8 cellular contexts compared by ENCODE assay signal in the genomic region with DNA sequence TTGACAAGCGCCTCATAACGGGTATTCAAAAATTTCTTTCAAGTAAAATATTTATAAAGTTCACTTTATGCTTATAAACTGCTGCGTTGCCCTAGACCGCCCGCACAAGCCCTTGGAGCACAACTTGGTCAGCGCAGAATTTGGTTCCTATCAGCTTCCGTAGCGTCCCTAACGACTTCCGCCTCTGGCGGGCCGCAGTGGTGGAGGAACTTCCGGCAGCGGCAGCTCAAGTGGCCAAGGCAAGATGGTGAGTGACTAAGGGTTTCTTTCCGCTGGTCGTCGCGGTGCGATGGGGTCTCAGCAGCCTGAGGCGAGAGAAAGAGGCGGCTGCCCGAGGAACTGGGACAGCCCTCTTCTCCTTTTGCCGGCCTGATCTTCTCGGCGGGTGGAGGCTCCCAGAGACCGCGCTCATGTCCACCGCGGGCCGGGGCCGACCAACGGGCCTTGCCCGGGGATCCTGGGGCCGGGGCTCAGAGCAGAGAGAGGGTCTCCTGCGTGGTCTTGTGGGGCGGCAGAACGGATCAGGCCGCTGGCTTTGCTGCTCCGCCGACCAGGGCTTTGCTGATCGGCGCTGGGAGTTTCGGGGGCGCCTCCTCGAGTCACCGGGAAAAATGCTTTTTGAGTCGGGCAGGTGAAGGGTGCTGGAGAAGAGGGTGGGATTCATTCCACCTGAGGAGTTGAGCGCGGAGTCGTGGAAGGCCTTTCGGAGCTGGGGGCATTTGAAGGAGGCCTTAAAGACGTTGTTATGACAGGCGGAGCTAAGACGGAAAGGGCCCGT. TPM values are rescaled to one million over a fixed set of nuclear protein-coding genes. Genes with fewer than 3 reads are reported as not detected.
DNase-seq lines count a peak whose midpoint lies in the region; ATAC-seq and TF ChIP-seq lines count a peak whose summit lies in the region.

A gene (plus strand): TSS at position 200 of the 778 bp plus-strand sequence. CDS start 45 bp downstream, at position 245.

- peak within 1 kb of the TSS; percentile 82 for H3K27ac ChIP-seq in HUES64 (ENCODE audit: low read depth, low read length)
- H3K27ac ChIP-seq in OCI-LY1 (ENCODE audit: low read depth, low read length, poor library complexity, severe bottlenecking) = peak within 1 kb of the TSS; percentile 73

- no peaks in the 10 kb centered on the region for H3F3A ChIP-seq in OCI-LY1 (ENCODE audit: insufficient read depth, low read length)

- H3K4me1 Mint-ChIP-seq in Calu3 (ENCODE audit: low read depth, unreplicated experiment) = peaks cover 10% of the 10 kb centered on the region

- H3K27me3 ChIP-seq in HUES64 (ENCODE audit: insufficient read depth, low read length) (peaks cover 25% of the 10 kb centered on the region), OCI-LY1 (ENCODE audit: insufficient read depth, low read length) (no peaks in the 10 kb centered on the region)

- peaks cover 36% of the 10 kb centered on the region for H3K36me3 Mint-ChIP-seq in Calu3 (ENCODE audit: insufficient read depth, unreplicated experiment)

- no peaks in the 10 kb centered on the region for H3K9me2 ChIP-seq in OCI-LY1 (ENCODE audit: low read depth, low read length)

- peaks cover 33% of the 10 kb centered on the region for H3K36me3 ChIP-seq in HUES64 (ENCODE audit: insufficient read depth, low read length)
- H3K36me3 ChIP-seq in OCI-LY1 (ENCODE audit: insufficient read depth, low read length) = peaks cover 38% of the 10 kb centered on the region

- no peaks in the 10 kb centered on the region for H4K20me1 ChIP-seq in OCI-LY1 (ENCODE audit: insufficient read depth, low read length)

- H3K27me3 Mint-ChIP-seq in Calu3 (ENCODE audit: unreplicated experiment) = no peaks in the 10 kb centered on the region

- peaks cover 27% of the 10 kb centered on the region for H3K79me2 ChIP-seq in OCI-LY1 (ENCODE audit: insufficient read depth, low read length)

- peak within 1 kb of the TSS; percentile 100 for H3K4me3 Mint-ChIP-seq in Calu3 (ENCODE audit: low read depth, unreplicated experiment)

- WGBS in HUES64 = under 1% methylated on average over 51 of the region's 55 CpGs

- H3K4me3 ChIP-seq in HUES64 (ENCODE audit: low read length) = peak within 1 kb of the TSS; percentile 86
- H3K4me3 ChIP-seq in OCI-LY1 (ENCODE audit: low read depth, low read length, poor library complexity, severe bottlenecking) = peak within 1 kb of the TSS; percentile 99

- H3K9me3 Mint-ChIP-seq in Calu3 (ENCODE audit: low read depth, unreplicated experiment) = no peaks in the 10 kb centered on the region

- peak within 1 kb of the TSS; percentile 100 for H3K4me2 ChIP-seq in OCI-LY1 (ENCODE audit: low read length)

- ATAC-seq in GM21447 (IDR thresholded peaks at IDR 0.05; ENCODE audit: unreplicated experiment) = peak; percentile 94

- no TSS peak for BruUV-seq in Calu3 (replicated peaks; lab: Mats Ljungman, UMichigan)

- intact Hi-C loops in Calu3 (cut with micrococcal nuclease; ENCODE audit: unreplicated experiment) = no loop called here

- CTCF ChIA-PET in Calu3 (lab: Charles Lee) = interaction anchor here (0.9 to 1.3 kb wide), 3 partner anchors 8 to 502 kb away, joined by 3 to 4 read pairs (median 3); no protein-coding TSS in a partner anchor

- H3K27ac Mint-ChIP-seq in Calu3 (ENCODE audit: unreplicated experiment) = peak within 1 kb of the TSS; percentile 98

- no peaks in the 10 kb centered on the region; the same call in 1 of the 2 replicates for H3K9me3 ChIP-seq in HUES64 (ENCODE audit: insufficient read depth, low read depth, low read length)
- H3K9me3 ChIP-seq in OCI-LY1 (ENCODE audit: low read length) = no peaks in the 10 kb centered on the region

- H2AFZ ChIP-seq in OCI-LY1 (ENCODE audit: low read length) = peak within 1 kb of the TSS; percentile 29

- H3K4me1 ChIP-seq in HUES64 (ENCODE audit: insufficient read depth, low read length) (peaks cover 7% of the 10 kb centered on the region; the same call in 1 of the 2 replicates), OCI-LY1 (ENCODE audit: insufficient read depth, low read length, severe bottlenecking) (peaks cover 31% of the 10 kb centered on the region)

- peak within 1 kb of the TSS; percentile 95 for H3K9ac ChIP-seq in HUES64 (ENCODE audit: low read depth, low read length)
- peak within 1 kb of the TSS; percentile 99 for H3K9ac ChIP-seq in OCI-LY1 (ENCODE audit: low read length)

- TF ChIP-seq CTCF in Calu3 (IDR thresholded peaks at IDR 0.05; ENCODE audit: unreplicated experiment) (no peak), OCI-LY1 (IDR thresholded peaks at IDR 0.05; ENCODE audit: low read length) (no peak)

- DNase-seq in Calu3 (peak; percentile 88), epidermal melanocyte (ENCODE audit: insufficient read length, low spot score) (peak; percentile 92), middle frontal gyrus (ENCODE audit: extremely low spot score, low spot score) (peak; percentile 89)
- DNase-seq in activated CD8-positive, alpha-beta memory T cell treated with anti-CD3 and anti-CD28 coated beads, Interleukin-2, amount 50 U/mL, for 4 hours = peak; percentile 85
- peak; percentile 76 to 84 for DNase-seq in stimulated activated CD8-positive, alpha-beta memory T cell treated with anti-CD3 and anti-CD28 coated beads, Interleukin-2, amount 100 ng/mL, for 48 hours (ENCODE audit: low read depth in 2 of 2)

RNA-seq across cellular contexts. Expression of the gene that starts here (rescaled TPM):
- total RNA-seq in Calu3 (2022) = 147 and 149 TPM in 2 replicates
- polyA plus RNA-seq in HUES64 (2013, experiment 1 of 2) = 168 TPM
- polyA plus RNA-seq in HUES64 (2013, experiment 2 of 2) = 158 TPM

Comparison
In these comparisons a context has a peak if more than half of its experiments do, and no peak if none do; other contexts are left out.
1. Peak in every context shown above with its lines: DNase-seq, ATAC-seq, H3K4me3 ChIP-seq and H3K27ac ChIP-seq.